8 cellular contexts compared by ENCODE assay signal in genomic region chr17:81710514-81711308, GRCh38. TPM values are rescaled to one million over a fixed set of nuclear protein-coding genes. Genes with fewer than 3 reads are reported as not detected.
DNase-seq lines count a peak whose midpoint lies in the region; ATAC-seq and TF ChIP-seq lines count a peak whose summit lies in the region.

No MANE protein-coding gene starts in this region.

- no peak for ATAC-seq in activated CD8-positive, alpha-beta T cell treated with anti-CD3 and anti-CD28 coated beads for 36 hours
- ATAC-seq in thoracic aorta (ENCODE audit: insufficient number of reproducible peaks, low FRiP score, low read depth) (no peak), GM18868 (IDR thresholded peaks at IDR 0.05; ENCODE audit: unreplicated experiment) (no peak)

- H3K9me3 ChIP-seq in thoracic aorta = no peaks in the 10 kb centered on the region

- peaks cover 4% of the 10 kb centered on the region for H3K27me3 Mint-ChIP-seq in IgD-negative memory B cell
- no peaks in the 10 kb centered on the region for H3K27me3 Mint-ChIP-seq in activated CD8-positive, alpha-beta T cell treated with anti-CD3 and anti-CD28 coated beads for 36 hours

- POLR2A ChIA-PET in activated CD8-positive, alpha-beta T cell treated with anti-CD3 and anti-CD28 coated beads for 36 hours (lab: Charles Lee) = interaction anchor here (1.3 to 4.5 kb wide), 7 partner anchors 8 to 160 kb away, joined by 4 to 23 read pairs (median 8); partner anchors contain the start of genes ARHGDIA, ARL16, HGS and MRPL12

- peaks cover 10% of the 10 kb centered on the region for H3K36me3 ChIP-seq in thoracic aorta

- CTCF ChIA-PET in activated CD8-positive, alpha-beta T cell treated with anti-CD3 and anti-CD28 coated beads for 36 hours (lab: Charles Lee) = interaction anchor here (1.1 kb wide), 1 partner anchor 27 kb away, joined by 4 read pairs; the partner anchor contains the start of genes ARL16 and HGS

- H3K27ac ChIP-seq in thoracic aorta = no peak overlapping the region

- H3K4me1 Mint-ChIP-seq in IgD-negative memory B cell = peaks cover 2 to 12% (median 8%) of the 10 kb centered on the region in 3 donors
- H3K4me1 Mint-ChIP-seq in activated CD8-positive, alpha-beta T cell treated with anti-CD3 and anti-CD28 coated beads for 36 hours (ENCODE audit: low read depth) = peaks cover 28% of the 10 kb centered on the region

- intact Hi-C loops in activated CD8-positive, alpha-beta T cell treated with anti-CD3 and anti-CD28 coated beads for 36 hours (cut with micrococcal nuclease) = no loop called here

- H3K36me3 Mint-ChIP-seq in IgD-negative memory B cell = peaks cover under 1% of the 10 kb centered on the region
- peaks cover 19% of the 10 kb centered on the region for H3K36me3 Mint-ChIP-seq in activated CD8-positive, alpha-beta T cell treated with anti-CD3 and anti-CD28 coated beads for 36 hours (ENCODE audit: low read depth)

- H3K4me1 ChIP-seq in thoracic aorta (ENCODE audit: control insufficient read depth in 1 of 2, low read depth in 2 of 2) = peaks cover 16 to 34% of the 10 kb centered on the region in 2 donors

- H3K4me3 Mint-ChIP-seq in IgD-negative memory B cell = peak overlapping the region; percentile 60 to 88 (median 77)
- peak overlapping the region; percentile 74 for H3K4me3 Mint-ChIP-seq in activated CD8-positive, alpha-beta T cell treated with anti-CD3 and anti-CD28 coated beads for 36 hours

- no peaks in the 10 kb centered on the region for H3K27me3 ChIP-seq in thoracic aorta (replicated peaks; ENCODE audit: insufficient read depth)

- H3K9me3 Mint-ChIP-seq in IgD-negative memory B cell = no peaks in the 10 kb centered on the region
- no peaks in the 10 kb centered on the region for H3K9me3 Mint-ChIP-seq in activated CD8-positive, alpha-beta T cell treated with anti-CD3 and anti-CD28 coated beads for 36 hours

- H3K4me3 ChIP-seq in iPS-11a (ENCODE audit: low read depth, low read length) = peak overlapping the region; percentile 17
- H3K4me3 ChIP-seq in thoracic aorta = peak overlapping the region; percentile 91

- H3K27ac Mint-ChIP-seq in IgD-negative memory B cell = peak overlapping the region in 2 of 3 donors; percentile 7 to 69
- peak overlapping the region; percentile 83 for H3K27ac Mint-ChIP-seq in activated CD8-positive, alpha-beta T cell treated with anti-CD3 and anti-CD28 coated beads for 36 hours

- peak; percentile 77 for DNase-seq in COR-L47 (lab: John Stamatoyannopoulos, UW)
- peak; percentile 46 for DNase-seq in activated CD8-positive, alpha-beta T cell treated with anti-CD3 and anti-CD28 coated beads for 36 hours
- no peak for DNase-seq in thoracic aorta (ENCODE audit: low spot score)
- DNase-seq in HPDE6-E6E7 (ENCODE audit: extremely low spot score) = no peak
- DNase-seq in cortex of kidney (lab: John Stamatoyannopoulos, UW) = no peak

- TF ChIP-seq CTCF in activated CD8-positive, alpha-beta T cell treated with anti-CD3 and anti-CD28 coated beads for 36 hours (IDR thresholded peaks at IDR 0.05) = no peak
- no peak for TF ChIP-seq CTCF in thoracic aorta (IDR thresholded peaks at IDR 0.05)

RNA-seq across cellular contexts. Expression of gene SLC25A10, which starts 1.4 kb away (rescaled TPM):
- 2.4 TPM for polyA plus RNA-seq in IgD-negative memory B cell
- 10 to 100 TPM; 29.4 to 30.5 TPM for total RNA-seq in activated CD8-positive, alpha-beta T cell treated with anti-CD3 and anti-CD28 coated beads for 36 hours
- 1 to 10 TPM; 2.2 to 4.7 TPM for total RNA-seq in thoracic aorta

RNA-seq across cellular contexts. Expression of gene MRPL12, which starts 7.5 kb away (rescaled TPM):
- 63.7 TPM for polyA plus RNA-seq in IgD-negative memory B cell
- 100 to 1,000 TPM; 149 to 152 TPM for total RNA-seq in activated CD8-positive, alpha-beta T cell treated with anti-CD3 and anti-CD28 coated beads for 36 hours
- total RNA-seq in thoracic aorta = 10 to 100 TPM; 19.8 to 33.4 TPM

RNA-seq across cellular contexts. Expression of gene HGS, which starts 26.9 kb away (rescaled TPM):
- 37.6 TPM for polyA plus RNA-seq in IgD-negative memory B cell
- 100 to 1,000 TPM in 1 of 2 experiments, 10 to 100 TPM in 1; 98.9 to 113 TPM for total RNA-seq in activated CD8-positive, alpha-beta T cell treated with anti-CD3 and anti-CD28 coated beads for 36 hours
- total RNA-seq in thoracic aorta = 100 to 1,000 TPM in 1 of 2 donors, 10 to 100 TPM in 1; 93.8 to 108 TPM

RNA-seq across cellular contexts. Expression of gene ARL16, which starts 27.1 kb away (rescaled TPM):
- polyA plus RNA-seq in IgD-negative memory B cell = 33.2 TPM
- 10 to 100 TPM; 22.3 to 23.5 TPM for total RNA-seq in activated CD8-positive, alpha-beta T cell treated with anti-CD3 and anti-CD28 coated beads for 36 hours
- 10 to 100 TPM; 34.4 to 40.7 TPM for total RNA-seq in thoracic aorta

RNA-seq across cellular contexts. Expression of gene CCDC137, which starts 44.2 kb away (rescaled TPM):
- polyA plus RNA-seq in IgD-negative memory B cell = 27.9 TPM
- 10 to 100 TPM; 34.1 to 37.2 TPM for total RNA-seq in activated CD8-positive, alpha-beta T cell treated with anti-CD3 and anti-CD28 coated beads for 36 hours
- 10 to 100 TPM in 1 of 2 donors, 1 to 10 TPM in 1; 7.3 to 10.8 TPM for total RNA-seq in thoracic aorta

Comparison
In these comparisons a context has a peak if more than half of its experiments do, and no peak if none do; other contexts are left out.
1. DNase-seq: peak in COR-L47 (single experiment) and activated CD8-positive, alpha-beta T cell treated with anti-CD3 and anti-CD28 coated beads for 36 hours (single experiment); none in thoracic aorta (single experiment), HPDE6-E6E7 (single experiment) and cortex of kidney (single experiment).
2. RNA of gene SLC25A10, which starts 1.4 kb away (total RNA-seq): 29.4 to 30.5 TPM in activated CD8-positive, alpha-beta T cell treated with anti-CD3 and anti-CD28 coated beads for 36 hours; 2.2 to 4.7 TPM in thoracic aorta; every median in the first group is over 4 times any median in the second.
3. RNA of gene MRPL12, which starts 7.5 kb away (total RNA-seq): 149 to 152 TPM in activated CD8-positive, alpha-beta T cell treated with anti-CD3 and anti-CD28 coated beads for 36 hours; 19.8 to 33.4 TPM in thoracic aorta; every median in the first group is over 4 times any median in the second.